In genomic region chr20:10430000-10430466, GRCh38 we compare ENCODE assay signal across 15 cellular contexts. TPM values are rescaled to one million over a fixed set of nuclear protein-coding genes. Genes with fewer than 3 reads are reported as not detected.
DNase-seq lines count a peak whose midpoint lies in the region; ATAC-seq, FAIRE-seq and TF ChIP-seq lines count a peak whose summit lies in the region.
"Had no signal": no experiment of that assay in that cellular context is flagged by ENCODE, and none has a peak within 500 bp of the region (broad histone marks: within the 10 kb centered on the region; RNA-seq: fewer than 3 reads in every experiment).

No MANE protein-coding gene starts in this region.

- peak overlapping the region; percentile 10; the same call in 1 of the 2 replicates for H3K27ac ChIP-seq in SJSA1
- H3K27ac ChIP-seq in keratinocyte (ENCODE audit: control insufficient read depth, insufficient read depth, low read length) = peak overlapping the region; percentile 73

- POLR2A ChIA-PET in activated CD4-positive, alpha-beta T cell treated with anti-CD3 and anti-CD28 coated beads for 36 hours (lab: Charles Lee) = no interaction called here

- H3K36me3 ChIP-seq in SJSA1 (peaks cover 5% of the 10 kb centered on the region; the same call in 1 of the 2 replicates), keratinocyte (ENCODE audit: control insufficient read depth in 2 of 2, extremely low read depth in 1 of 2, insufficient read depth in 2 of 2, low read length in 2 of 2) (peaks cover 4% of the 10 kb centered on the region in 2 experiments)

- peaks cover 23% of the 10 kb centered on the region for H3K4me1 ChIP-seq in SJSA1 (replicated peaks)
- peaks cover 30% of the 10 kb centered on the region for H3K4me1 ChIP-seq in keratinocyte (ENCODE audit: control insufficient read depth, extremely low read depth, insufficient read depth, low read length)

- H2AFZ ChIP-seq in keratinocyte (ENCODE audit: control insufficient read depth, low read length) = no peak overlapping the region

- TF ChIP-seq POLR2A in GM18505 (IDR thresholded peaks at IDR 0.05; ENCODE audit: borderline replicate concordance, extremely low read depth, insufficient read depth, insufficient read length) = no peak

- H3K9ac ChIP-seq in keratinocyte (ENCODE audit: control insufficient read depth, extremely low read depth, insufficient read depth, low read length) = peak overlapping the region; percentile 19

- CTCF ChIA-PET in activated CD4-positive, alpha-beta T cell treated with anti-CD3 and anti-CD28 coated beads for 36 hours (lab: Charles Lee) = interaction anchor here (0.7 kb wide), 1 partner anchor 89 kb away, joined by 3 read pairs; no protein-coding TSS in a partner anchor

- no peak for TF ChIP-seq CTCF in keratinocyte (optimal IDR thresholded peaks at IDR 0.05 in 1 of 3, IDR thresholded peaks at IDR 0.05 in 1 of 3, conservative IDR thresholded peaks at IDR 0.05 in 1 of 3; ENCODE audit: extremely low read depth in 1 of 3, insufficient read depth in 2 of 3, low read length in 3 of 3)
- TF ChIP-seq CTCF in CD14-positive monocyte (IDR thresholded peaks at IDR 0.05) = no peak

- intact Hi-C loops in activated CD4-positive, alpha-beta T cell treated with anti-CD3 and anti-CD28 coated beads for 36 hours (cut with DNase I, micrococcal nuclease) = loop anchor here (1.0 to 10.0 kb wide), 7 partner anchors 72 to 1465 kb away; partner anchors contain the start of genes ANKEF1 (in 1 of the 2) and SNAP25 (in 1 of the 2)
- intact Hi-C loops in CD14-positive monocyte (cut with micrococcal nuclease) = loop anchor here (5.0 to 10.0 kb wide), 3 partner anchors 85 to 453 kb away; partner anchors contain the start of gene JAG1 (in 2 of the 2)

- H3K4me3 Mint-ChIP-seq in activated CD4-positive, alpha-beta T cell treated with anti-CD3 and anti-CD28 coated beads for 36 hours = no peak overlapping the region
- no peak overlapping the region for H3K4me3 Mint-ChIP-seq in CD14-positive monocyte
- H3K4me3 Mint-ChIP-seq: T-cell had no signal

- H3K27ac Mint-ChIP-seq in activated CD4-positive, alpha-beta T cell treated with anti-CD3 and anti-CD28 coated beads for 36 hours = peak overlapping the region; percentile 26
- peak overlapping the region in 1 of 7 donors; percentile 33 for H3K27ac Mint-ChIP-seq in CD14-positive monocyte
- H3K27ac Mint-ChIP-seq: activated T-helper 1 cell treated with anti-CD3 and anti-CD28 coated beads, Interleukin-12 subunit alpha, Interleukin-12 subunit beta, Interleukin-2, Interleukin-4 antibody, amounts not matched to agents 30 ng/mL and 10 ng/mL and 1 ng/mL, durations not matched to agents 14 hours and 24 hours and 36 hours had no signal

- in situ Hi-C loops in KBM-7 (cut with MboI; ENCODE audit: low pct_unique_long_range_greater_than_20kb, low sequenced_read_pairs) = no loop called here

- peak; percentile 27 for ATAC-seq in activated CD4-positive, alpha-beta T cell treated with anti-CD3 and anti-CD28 coated beads for 36 hours
- no peak for ATAC-seq in GM18505 (IDR thresholded peaks at IDR 0.05; ENCODE audit: unreplicated experiment)
- ATAC-seq: T-cell had no signal

- H3K9me3 ChIP-seq in SJSA1 (replicated peaks) (no peaks in the 10 kb centered on the region), keratinocyte (ENCODE audit: control insufficient read depth, low read depth, low read length) (no peaks in the 10 kb centered on the region)
- H3K9me3 ChIP-seq: Caco-2 had no signal

- peaks cover 2% of the 10 kb centered on the region for H3K9me1 ChIP-seq in keratinocyte (ENCODE audit: control insufficient read depth, extremely low read depth, insufficient read depth, low read length)

- H3K36me3 Mint-ChIP-seq in activated CD4-positive, alpha-beta T cell treated with anti-CD3 and anti-CD28 coated beads for 36 hours (ENCODE audit: low read depth) = peaks cover 15% of the 10 kb centered on the region
- H3K36me3 Mint-ChIP-seq in CD14-positive monocyte = peaks cover 3 to 10% of the 10 kb centered on the region in 2 donors
- H3K36me3 Mint-ChIP-seq: T-cell had no signal

- peaks cover 49% of the 10 kb centered on the region for H3K4me1 Mint-ChIP-seq in activated CD4-positive, alpha-beta T cell treated with anti-CD3 and anti-CD28 coated beads for 36 hours
- peaks cover 41% of the 10 kb centered on the region for H3K4me1 Mint-ChIP-seq in CD14-positive monocyte

- H3K27me3 Mint-ChIP-seq in activated CD4-positive, alpha-beta T cell treated with anti-CD3 and anti-CD28 coated beads for 36 hours = no peaks in the 10 kb centered on the region
- no peaks in the 10 kb centered on the region for H3K27me3 Mint-ChIP-seq in CD14-positive monocyte (ENCODE audit: low read depth in 3 of 3)
- H3K27me3 Mint-ChIP-seq: T-cell had no signal

- FAIRE-seq in keratinocyte (lab: Jason Lieb, UNC) = peak; percentile 73
- FAIRE-seq: frontal cortex, H1 had no signal

- peaks cover 75% of the 10 kb centered on the region for H3K79me2 ChIP-seq in keratinocyte (ENCODE audit: control insufficient read depth, insufficient read depth, low read length)

- H3K4me3 ChIP-seq in SJSA1 (no peak overlapping the region), keratinocyte (ENCODE audit: control insufficient read depth in 2 of 3, extremely low read depth in 1 of 3, insufficient read depth in 2 of 3, low read depth in 1 of 3, low read length in 3 of 3) (no peak overlapping the region)

- no peak for DNase-seq in activated CD4-positive, alpha-beta T cell treated with anti-CD3 and anti-CD28 coated beads for 36 hours
- no peak for DNase-seq in activated CD4-positive, alpha-beta T cell treated with anti-CD3 and anti-CD28 coated beads for 1 hour
- DNase-seq in HS-5 (ENCODE audit: low read depth) (peak; percentile 41), SJSA1 (ENCODE audit: low read depth in 1 of 2, low spot score in 2 of 2) (peak in 1 of 2 experiments; percentile 39), keratinocyte (ENCODE audit: low read depth, low spot score) (no peak), KBM-7 (no peak), CD14-positive monocyte (ENCODE audit: low spot score) (no peak)
- DNase-seq: activated CD4-positive, alpha-beta T cell treated with anti-CD3 and anti-CD28 coated beads for 4 hours; NCI-H1092; T-cell had no signal

- no peaks in the 10 kb centered on the region for H4K20me1 ChIP-seq in keratinocyte (ENCODE audit: control insufficient read depth, extremely low read depth, insufficient read depth, low read length)

- H3K4me2 ChIP-seq in keratinocyte (ENCODE audit: control insufficient read depth, extremely low read depth, insufficient read depth, low read depth, low read length) = peak overlapping the region; percentile 52

- H3K27me3 ChIP-seq in SJSA1 (replicated peaks) (no peaks in the 10 kb centered on the region), keratinocyte (ENCODE audit: control insufficient read depth, extremely low read depth, insufficient read depth, low read length) (no peaks in the 10 kb centered on the region)

- no peaks in the 10 kb centered on the region for H3K9me3 Mint-ChIP-seq in activated CD4-positive, alpha-beta T cell treated with anti-CD3 and anti-CD28 coated beads for 36 hours (ENCODE audit: low read depth)
- H3K9me3 Mint-ChIP-seq in CD14-positive monocyte = no peaks in the 10 kb centered on the region
- H3K9me3 Mint-ChIP-seq: activated T-helper 1 cell treated with anti-CD3 and anti-CD28 coated beads, Interleukin-12 subunit alpha, Interleukin-12 subunit beta, Interleukin-2, Interleukin-4 antibody, amounts not matched to agents 30 ng/mL and 10 ng/mL and 1 ng/mL, durations not matched to agents 14 hours and 24 hours and 36 hours; T-cell had no signal

- dilution Hi-C loops in keratinocyte (cut with MboI; ENCODE audit: extremely low pct_ligation_motif_present, low sequenced_read_pairs) = no loop called here

RNA-seq across cellular contexts. Expression of gene MKKS, which starts 4.0 kb away (rescaled TPM):
- total RNA-seq in activated CD4-positive, alpha-beta T cell treated with anti-CD3 and anti-CD28 coated beads for 36 hours = 1 to 10 TPM; 7.4 to 9.5 TPM
- 8.6 and 11.8 TPM in 2 replicates for total RNA-seq in SJSA1 (2014; rRNA removed; shearing (Covaris generic))
- polyA plus RNA-seq in keratinocyte (14.8 to 24.8 TPM (median 21.6 TPM) in 3 replicates), CD14-positive monocyte (10 to 100 TPM; 31.8 to 34.6 TPM)
- 3.5 TPM for polyA plus RNA-seq in keratinocyte (2011; ENCODE audit: low read depth)
- polyA plus RNA-seq in keratinocyte (2011; cell fraction: cytosol; rRNA removed) = 15.1 and 34.9 TPM in 2 replicates
- 12.4 and 14.3 TPM in 2 replicates for polyA plus RNA-seq in keratinocyte (2011; cell fraction: nucleus; rRNA removed)
- polyA plus RNA-seq in keratinocyte (2012; ENCODE audit: low replicate concordance) = 10.8 and 10.9 TPM in 2 replicates
- 2.7 to 20.4 TPM (median 14.3 TPM) in 3 replicates for polyA minus RNA-seq in keratinocyte
- 9.8 TPM for polyA minus RNA-seq in keratinocyte (2011; cell fraction: cytosol; rRNA and poly(A)+ RNA removed)
- polyA minus RNA-seq in keratinocyte (2011; cell fraction: nucleus; rRNA and poly(A)+ RNA removed) = 3.3 and 8.0 TPM in 2 replicates

RNA-seq across cellular contexts. Expression of gene SLX4IP, which starts 5.1 kb away (rescaled TPM):
- 1 to 10 TPM; 7.4 to 7.8 TPM for total RNA-seq in activated CD4-positive, alpha-beta T cell treated with anti-CD3 and anti-CD28 coated beads for 36 hours
- total RNA-seq in SJSA1 (2014; rRNA removed; shearing (Covaris generic)) = 4.0 and 5.9 TPM in 2 replicates
- polyA plus RNA-seq in keratinocyte = 2.6 to 3.3 TPM (median 3.0 TPM) in 3 replicates
- polyA plus RNA-seq in keratinocyte (2011; ENCODE audit: low read depth) = 2.5 TPM
- 1.3 and 2.5 TPM in 2 replicates for polyA plus RNA-seq in keratinocyte (2011; cell fraction: cytosol; rRNA removed)
- polyA plus RNA-seq in keratinocyte (2011; cell fraction: nucleus; rRNA removed) = 7.8 and 8.0 TPM in 2 replicates
- polyA plus RNA-seq in keratinocyte (2012; ENCODE audit: low replicate concordance) = 2.6 and 2.7 TPM in 2 replicates
- 4.4 to 12.9 TPM (median 10.7 TPM) in 3 replicates for polyA minus RNA-seq in keratinocyte
- 5.8 TPM for polyA minus RNA-seq in keratinocyte (2011; cell fraction: cytosol; rRNA and poly(A)+ RNA removed)
- polyA minus RNA-seq in keratinocyte (2011; cell fraction: nucleus; rRNA and poly(A)+ RNA removed) = 7.3 and 16.3 TPM in 2 replicates
- polyA plus RNA-seq in CD14-positive monocyte = 1 to 10 TPM in 1 of 2 donors, under 1 TPM in 1; 0.76 to 1.1 TPM
